ENCODE assay signal across 10 cellular contexts in genomic region chr14:32382704-32383103, GRCh38. TPM values are rescaled to one million over a fixed set of nuclear protein-coding genes. Genes with fewer than 3 reads are reported as not detected.
DNase-seq lines count a peak whose midpoint lies in the region; ATAC-seq and TF ChIP-seq lines count a peak whose summit lies in the region.
"Had no signal": no experiment of that assay in that cellular context is flagged by ENCODE, and none has a peak within 500 bp of the region (broad histone marks: within the 10 kb centered on the region; RNA-seq: fewer than 3 reads in every experiment).

No MANE protein-coding gene starts in this region.

- H3K27me3 ChIP-seq in RWPE2 (ENCODE audit: insufficient read depth, poor library complexity, severe bottlenecking) (no peaks in the 10 kb centered on the region), thyroid gland (no peaks in the 10 kb centered on the region)

- H3K4me1 Mint-ChIP-seq in activated CD4-positive, alpha-beta T cell treated with anti-CD3 and anti-CD28 coated beads for 36 hours: peaks cover 10% of the 10 kb centered on the region
- H3K4me1 Mint-ChIP-seq in activated CD4-positive, alpha-beta T cell treated with anti-CD3 and anti-CD28 coated beads, Interleukin-2, amount 10 ng/mL, durations not matched to agents 7 days and 5 days: peaks cover 6% of the 10 kb centered on the region
- H3K4me1 Mint-ChIP-seq: CD8-positive, alpha-beta memory T cell had no signal

- 77 to 79% methylated on average over 1 of the region's 1 CpG for WGBS in thyroid gland, 2 donors

- H3K36me3 ChIP-seq in RWPE2 (ENCODE audit: low read depth): no peaks in the 10 kb centered on the region
- H3K36me3 ChIP-seq in thyroid gland: no peaks in the 10 kb centered on the region

- no peak overlapping the region for H3K4me3 Mint-ChIP-seq in activated CD4-positive, alpha-beta T cell treated with anti-CD3 and anti-CD28 coated beads for 36 hours
- no peak overlapping the region for H3K4me3 Mint-ChIP-seq in activated CD4-positive, alpha-beta T cell treated with anti-CD3 and anti-CD28 coated beads, Interleukin-2, amount 10 ng/mL, durations not matched to agents 7 days and 5 days
- H3K4me3 Mint-ChIP-seq: CD8-positive, alpha-beta memory T cell had no signal

- TF ChIP-seq POLR2A in thyroid gland (IDR thresholded peaks at IDR 0.05): no peak

- peaks cover 6% of the 10 kb centered on the region for H3K27me3 Mint-ChIP-seq in activated CD4-positive, alpha-beta T cell treated with anti-CD3 and anti-CD28 coated beads for 36 hours
- peaks cover 6% of the 10 kb centered on the region for H3K27me3 Mint-ChIP-seq in activated CD4-positive, alpha-beta T cell treated with anti-CD3 and anti-CD28 coated beads, Interleukin-2, amount 10 ng/mL, durations not matched to agents 7 days and 5 days

- H3K36me3 Mint-ChIP-seq in activated CD4-positive, alpha-beta T cell treated with anti-CD3 and anti-CD28 coated beads for 36 hours (ENCODE audit: low read depth): no peaks in the 10 kb centered on the region
- no peaks in the 10 kb centered on the region for H3K36me3 Mint-ChIP-seq in activated CD4-positive, alpha-beta T cell treated with anti-CD3 and anti-CD28 coated beads, Interleukin-2, amount 10 ng/mL, durations not matched to agents 7 days and 5 days (ENCODE audit: low read depth)
- H3K36me3 Mint-ChIP-seq: CD8-positive, alpha-beta memory T cell had no signal

- intact Hi-C loops in activated CD4-positive, alpha-beta T cell treated with anti-CD3 and anti-CD28 coated beads for 36 hours (cut with DNase I, micrococcal nuclease): loop anchor here in 1 of 2 experiments (1.0 kb wide), 1 partner anchor 19 kb away; no protein-coding TSS in a partner anchor
- intact Hi-C loops in head of caudate nucleus (cut with DNase I) (no loop called here), thyroid gland (cut with DNase I) (no loop called here)

- no peaks in the 10 kb centered on the region for H3K9me3 Mint-ChIP-seq in activated CD4-positive, alpha-beta T cell treated with anti-CD3 and anti-CD28 coated beads for 36 hours (ENCODE audit: low read depth)
- no peaks in the 10 kb centered on the region for H3K9me3 Mint-ChIP-seq in activated CD4-positive, alpha-beta T cell treated with anti-CD3 and anti-CD28 coated beads, Interleukin-2, amount 10 ng/mL, durations not matched to agents 7 days and 5 days

- DNase-seq in activated CD4-positive, alpha-beta T cell treated with anti-CD3 and anti-CD28 coated beads for 36 hours: peak; percentile 6
- DNase-seq in activated CD4-positive, alpha-beta T cell treated with anti-CD3 and anti-CD28 coated beads, Interleukin-2, amount 10 ng/mL, durations not matched to agents 7 days and 5 days: no peak
- no peak for DNase-seq in RWPE2 (ENCODE audit: low spot score)
- DNase-seq in head of caudate nucleus: peak in 36 of 42 donors; percentile 24 to 81 (median 52)
- peak; percentile 47 to 49 for DNase-seq in thyroid gland
- no peak for DNase-seq in activated CD4-positive, alpha-beta T cell treated with anti-CD3 and anti-CD28 coated beads, Interleukin-2, amount 50 U/mL, for 1 hour
- DNase-seq: CD8-positive, alpha-beta memory T cell; stimulated activated CD4-positive, alpha-beta T cell treated with anti-CD3 and anti-CD28 coated beads, Interleukin-1b, Interleukin-23, amount 100 ng/mL, for 48 hours had no signal

- POLR2A ChIA-PET in activated CD4-positive, alpha-beta T cell treated with anti-CD3 and anti-CD28 coated beads for 36 hours (lab: Charles Lee): no interaction called here
- POLR2A ChIA-PET in activated CD4-positive, alpha-beta T cell treated with anti-CD3 and anti-CD28 coated beads, Interleukin-2, amount 10 ng/mL, durations not matched to agents 7 days and 5 days (lab: Charles Lee): no interaction called here

- H3K9me3 ChIP-seq in RWPE2 (ENCODE audit: severe bottlenecking): no peaks in the 10 kb centered on the region
- H3K9me3 ChIP-seq in thyroid gland: no peaks in the 10 kb centered on the region

- H3K4me1 ChIP-seq in RWPE2 (ENCODE audit: insufficient read depth, poor library complexity, severe bottlenecking) (peaks cover 17% of the 10 kb centered on the region), thyroid gland (no peaks in the 10 kb centered on the region)

- peak overlapping the region; percentile 15 for H3K27ac ChIP-seq in RWPE2 (ENCODE audit: poor library complexity, severe bottlenecking)
- no peak overlapping the region for H3K27ac ChIP-seq in thyroid gland

- TF ChIP-seq CTCF in RWPE2 (IDR thresholded peaks at IDR 0.05; ENCODE audit: poor library complexity, severe bottlenecking) (peak; percentile 94), thyroid gland (IDR thresholded peaks at IDR 0.05) (peak in 4 of 6 experiments; percentile 46 to 70 (median 53))

- CTCF ChIA-PET in activated CD4-positive, alpha-beta T cell treated with anti-CD3 and anti-CD28 coated beads for 36 hours (lab: Charles Lee): interaction anchor here (1.2 kb wide), 1 partner anchor 310 kb away, joined by 3 read pairs; no protein-coding TSS in a partner anchor
- CTCF ChIA-PET in activated CD4-positive, alpha-beta T cell treated with anti-CD3 and anti-CD28 coated beads, Interleukin-2, amount 10 ng/mL, durations not matched to agents 7 days and 5 days (lab: Charles Lee): no interaction called here

- peak; percentile 42 for ATAC-seq in activated CD4-positive, alpha-beta T cell treated with anti-CD3 and anti-CD28 coated beads for 36 hours
- ATAC-seq in RWPE2 (ENCODE audit: low read depth): peak; percentile 97
- ATAC-seq in GM19467 (IDR thresholded peaks at IDR 0.05; ENCODE audit: unreplicated experiment): no peak
- ATAC-seq in GM21423 (IDR thresholded peaks at IDR 0.05; ENCODE audit: unreplicated experiment): no peak

- H3K4me3 ChIP-seq in RWPE2 (ENCODE audit: severe bottlenecking): no peak overlapping the region
- no peak overlapping the region for H3K4me3 ChIP-seq in thyroid gland (replicated peaks in 1 of 3)

- H3K27ac Mint-ChIP-seq in activated CD4-positive, alpha-beta T cell treated with anti-CD3 and anti-CD28 coated beads for 36 hours: no peak overlapping the region
- no peak overlapping the region for H3K27ac Mint-ChIP-seq in activated CD4-positive, alpha-beta T cell treated with anti-CD3 and anti-CD28 coated beads, Interleukin-2, amount 10 ng/mL, durations not matched to agents 7 days and 5 days
- H3K27ac Mint-ChIP-seq: CD8-positive, alpha-beta memory T cell had no signal

RNA-seq across cellular contexts. Expression of gene AKAP6, which starts 53.6 kb away (rescaled TPM):
- total RNA-seq in activated CD4-positive, alpha-beta T cell treated with anti-CD3 and anti-CD28 coated beads for 36 hours: 1 to 10 TPM; 1.1 to 2.0 TPM
- total RNA-seq in activated CD4-positive, alpha-beta T cell treated with anti-CD3 and anti-CD28 coated beads, Interleukin-2, amount 10 ng/mL, durations not matched to agents 7 days and 5 days: under 1 TPM; 0.62 to 0.67 TPM
- total RNA-seq in thyroid gland: 10 to 100 TPM; 13.0 to 34.5 (median 22.7) TPM

Comparison
In these comparisons a context has a peak if more than half of its experiments do, and no peak if none do; other contexts are left out.
1. DNase-seq: peak in activated CD4-positive, alpha-beta T cell treated with anti-CD3 and anti-CD28 coated beads for 36 hours (single experiment), head of caudate nucleus (36 of 42) and thyroid gland (2 of 2); none in activated CD4-positive, alpha-beta T cell treated with anti-CD3 and anti-CD28 coated beads, Interleukin-2, amount 10 ng/mL, durations not matched to agents 7 days and 5 days (single experiment), RWPE2 (single experiment) and activated CD4-positive, alpha-beta T cell treated with anti-CD3 and anti-CD28 coated beads, Interleukin-2, amount 50 U/mL, for 1 hour (single experiment).
2. ATAC-seq: peak in activated CD4-positive, alpha-beta T cell treated with anti-CD3 and anti-CD28 coated beads for 36 hours (single experiment) and RWPE2 (single experiment); none in GM19467 (single experiment) and GM21423 (single experiment).
3. RNA of gene AKAP6, which starts 53.6 kb away (total RNA-seq): 13.0 to 34.5 TPM in thyroid gland; 1.1 to 2.0 TPM in activated CD4-positive, alpha-beta T cell treated with anti-CD3 and anti-CD28 coated beads for 36 hours and 0.62 to 0.67 TPM in activated CD4-positive, alpha-beta T cell treated with anti-CD3 and anti-CD28 coated beads, Interleukin-2, amount 10 ng/mL, durations not matched to agents 7 days and 5 days; every median in the first group is over 4 times any median in the second.